8 cellular contexts compared by ENCODE assay signal in the genomic region with DNA sequence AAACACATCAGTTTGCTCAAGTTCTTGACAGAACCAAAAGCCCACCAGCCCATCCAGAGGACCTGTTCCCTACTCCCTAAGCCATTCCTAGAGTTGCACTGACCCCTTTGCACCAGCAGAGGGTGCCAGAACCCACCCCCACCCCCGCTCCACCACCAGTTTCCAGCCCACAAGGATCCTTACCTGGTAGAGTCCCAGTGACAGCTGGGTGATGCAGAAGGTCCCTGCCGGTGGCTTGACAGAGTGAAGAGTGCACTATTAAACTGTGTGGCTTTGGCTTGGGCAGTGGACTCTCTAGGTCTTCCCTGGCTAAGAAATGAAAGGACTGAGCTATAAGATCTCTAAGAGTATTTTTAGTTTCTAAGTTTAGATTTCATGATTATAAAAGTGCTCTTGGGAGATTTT.
DNase-seq lines count a peak whose midpoint lies in the region; ATAC-seq and TF ChIP-seq lines count a peak whose summit lies in the region.

No MANE protein-coding gene starts in this region.

- H3K27ac Mint-ChIP-seq in stimulated activated naive CD8-positive, alpha-beta T cell treated with anti-CD3 and anti-CD28 coated beads, Interleukin-15, amount 100 ng/mL, for 72 hours, result no peak overlapping the region

- H3K27ac ChIP-seq in neural cell (ENCODE audit: low read length), result no peak overlapping the region

- H3K36me3 ChIP-seq in neural cell (ENCODE audit: insufficient read depth, low read length), result no peaks in the 10 kb centered on the region

- no peaks in the 10 kb centered on the region for H4K20me1 ChIP-seq in neural cell (ENCODE audit: insufficient read depth)

- no peak overlapping the region for H3K9ac ChIP-seq in neural cell (ENCODE audit: low read length)

- H3K9me3 ChIP-seq in neural cell (ENCODE audit: low read length), result no peaks in the 10 kb centered on the region

- DNase-seq in COLO829 (ENCODE audit: low spot score), result peak; percentile 48
- peak; percentile 12 for DNase-seq in NOMO-1 treated with dmso at 0.1 percent for 144 hours (lab: John Stamatoyannopoulos, UW; ENCODE audit: unreplicated experiment)
- DNase-seq in activated CD8-positive, alpha-beta memory T cell treated with anti-CD3 and anti-CD28 coated beads, Interleukin-2, amount 50 U/mL, for 48 hours, result peak; percentile 77
- DNase-seq in stimulated activated naive CD8-positive, alpha-beta T cell treated with anti-CD3 and anti-CD28 coated beads, Interleukin-15, amount 100 ng/mL, for 72 hours, result peak; percentile 36 to 44

- TF ChIP-seq EP300 in neural cell (conservative IDR thresholded peaks at IDR 0.05; ENCODE audit: poor library complexity, severe bottlenecking), result no peak

- no peak overlapping the region for H2AFZ ChIP-seq in neural cell (ENCODE audit: low read depth, low read length)

- TF ChIP-seq RAD21 in neural cell (conservative IDR thresholded peaks at IDR 0.05), result peak; percentile 76

- H3K9me2 ChIP-seq in neural cell (ENCODE audit: insufficient read depth, low read length), result no peaks in the 10 kb centered on the region

- no peak overlapping the region for H3K4me3 Mint-ChIP-seq in stimulated activated naive CD8-positive, alpha-beta T cell treated with anti-CD3 and anti-CD28 coated beads, Interleukin-15, amount 100 ng/mL, for 72 hours

- no peaks in the 10 kb centered on the region for H3K79me2 ChIP-seq in neural cell (replicated peaks; ENCODE audit: insufficient read depth, low read length)

- H3K27me3 Mint-ChIP-seq in stimulated activated naive CD8-positive, alpha-beta T cell treated with anti-CD3 and anti-CD28 coated beads, Interleukin-15, amount 100 ng/mL, for 72 hours, result no peaks in the 10 kb centered on the region

- ATAC-seq in HG02885 (IDR thresholded peaks at IDR 0.05; ENCODE audit: poor library complexity, unreplicated experiment) (peak; percentile 41), esophagus mucosa (peak; percentile 61), GM21515 (IDR thresholded peaks at IDR 0.05; ENCODE audit: unreplicated experiment) (no peak)
- ATAC-seq in stimulated activated naive CD8-positive, alpha-beta T cell treated with anti-CD3 and anti-CD28 coated beads, Interleukin-15, amount 100 ng/mL, for 72 hours, result peak; percentile 90

- TF ChIP-seq CTCF in neural cell (IDR thresholded peaks at IDR 0.05; ENCODE audit: poor library complexity, severe bottlenecking), result peak; percentile 80

- no peaks in the 10 kb centered on the region for H3K9me3 Mint-ChIP-seq in stimulated activated naive CD8-positive, alpha-beta T cell treated with anti-CD3 and anti-CD28 coated beads, Interleukin-15, amount 100 ng/mL, for 72 hours

- H3K27me3 ChIP-seq in neural cell (ENCODE audit: insufficient read depth, low read depth, low read length), result no peaks in the 10 kb centered on the region

- H3K4me1 Mint-ChIP-seq in stimulated activated naive CD8-positive, alpha-beta T cell treated with anti-CD3 and anti-CD28 coated beads, Interleukin-15, amount 100 ng/mL, for 72 hours, result peaks cover 5% of the 10 kb centered on the region

- no peak overlapping the region for H3K4me2 ChIP-seq in neural cell (ENCODE audit: low read length)

- H3F3A ChIP-seq in neural cell (ENCODE audit: insufficient read depth, low read length, poor library complexity, severe bottlenecking), result no peaks in the 10 kb centered on the region

- H3K4me3 ChIP-seq in neural cell (ENCODE audit: low read length), result no peak overlapping the region

TF ChIP-seq in neural cell, 6 proteins besides CTCF, POLR2A, EP300 and RAD21:
- TF ChIP-seq SMC3 (conservative IDR thresholded peaks at IDR 0.05; ENCODE audit: poor library complexity), result peak; percentile 85
- TF ChIP-seq EZH2 (IDR thresholded peaks at IDR 0.05; ENCODE audit: borderline replicate concordance, insufficient read depth, low read length, poor library complexity, severe bottlenecking), result no peak

Comparison
In these comparisons a context has a peak if more than half of its experiments do, and no peak if none do; other contexts are left out.
1. DNase-seq: peak in every context shown above with its lines; median percentile 77 in activated CD8-positive, alpha-beta memory T cell treated with anti-CD3 and anti-CD28 coated beads, Interleukin-2, amount 50 U/mL, for 48 hours; 48 in COLO829; 40 in stimulated activated naive CD8-positive, alpha-beta T cell treated with anti-CD3 and anti-CD28 coated beads, Interleukin-15, amount 100 ng/mL, for 72 hours; 12 in NOMO-1 treated with dmso at 0.1 percent for 144 hours.